31 cellular contexts compared by ENCODE assay signal in the genomic region with DNA sequence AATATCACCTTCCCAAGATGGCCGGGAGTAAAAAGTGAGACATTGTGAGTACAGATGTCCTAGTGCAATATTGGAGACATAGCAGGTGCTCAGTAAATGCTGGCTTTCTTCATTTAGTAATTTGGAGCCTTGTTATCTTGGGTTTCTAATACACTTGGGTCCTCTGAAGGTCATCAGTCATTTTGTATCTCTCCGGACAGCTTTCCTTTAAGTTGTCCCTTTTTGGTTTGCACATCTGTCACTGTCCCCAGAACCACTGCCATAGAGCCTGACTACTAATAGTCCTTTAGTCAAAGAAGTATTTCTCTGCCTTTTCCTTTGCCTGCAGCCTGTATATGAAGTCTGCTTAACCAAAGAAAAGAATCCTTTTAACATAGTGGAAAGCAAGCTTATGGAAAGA. TPM values are rescaled to one million over a fixed set of nuclear protein-coding genes. Genes with fewer than 3 reads are reported as not detected.
DNase-seq lines count a peak whose midpoint lies in the region; ATAC-seq and TF ChIP-seq lines count a peak whose summit lies in the region.
"Had no signal": no experiment of that assay in that cellular context is flagged by ENCODE, and none has a peak within 500 bp of the region (broad histone marks: within the 10 kb centered on the region; RNA-seq: fewer than 3 reads in every experiment).

No MANE protein-coding gene starts in this region.

- H4K20me1 ChIP-seq in fibroblast of lung (ENCODE audit: control insufficient read depth, extremely low read depth, insufficient read depth, low read length) = no peaks in the 10 kb centered on the region

- no peaks in the 10 kb centered on the region for H3K79me2 ChIP-seq in fibroblast of lung (ENCODE audit: control insufficient read depth, insufficient read depth, low read length)

- POLR2A ChIA-PET in naive thymus-derived CD8-positive, alpha-beta T cell (lab: Charles Lee) = no interaction called here

- no peak overlapping the region for H2AFZ ChIP-seq in fibroblast of lung (ENCODE audit: low read length)

- H3K4me1 ChIP-seq in heart left ventricle (peaks cover 0 to 68% (median 57%) of the 10 kb centered on the region in 12 donors), fibroblast of lung (ENCODE audit: control insufficient read depth, extremely low read depth, insufficient read depth, low read length) (peaks cover 59% of the 10 kb centered on the region), skeletal muscle tissue (ENCODE audit: control insufficient read depth in 3 of 3, insufficient read depth in 3 of 3, low read length in 3 of 3) (peaks cover 63 to 71% (median 70%) of the 10 kb centered on the region in 3 donors), vagina (peaks cover 81% of the 10 kb centered on the region), BE2C (peaks cover 15% of the 10 kb centered on the region)

- H3K27ac ChIP-seq in heart left ventricle (peak overlapping the region in 8 of 12 donors; percentile 51 to 96 (median 84)), fibroblast of lung (ENCODE audit: insufficient read depth, low read length) (peak overlapping the region; percentile 96), skeletal muscle tissue (ENCODE audit: low read depth, low read length) (peak overlapping the region; percentile 98), vagina (peak overlapping the region; percentile 92)
- H3K27ac ChIP-seq: KMS-11, ovary had no signal

- TF ChIP-seq POLR2A in heart left ventricle (IDR thresholded peaks at IDR 0.05) = no peak
- TF ChIP-seq POLR2A in vagina (IDR thresholded peaks at IDR 0.05) = no peak

- H3K9ac ChIP-seq in fibroblast of lung (ENCODE audit: insufficient read depth, low read length) (no peak overlapping the region), skeletal muscle tissue (ENCODE audit: low read depth in 1 of 3, low read length in 3 of 3) (no peak overlapping the region)
- H3K9ac ChIP-seq: KMS-11 had no signal

- no peaks in the 10 kb centered on the region for H3K36me3 ChIP-seq in heart left ventricle
- no peaks in the 10 kb centered on the region for H3K36me3 ChIP-seq in fibroblast of lung (ENCODE audit: control insufficient read depth, insufficient read depth, low read length)
- H3K36me3 ChIP-seq in skeletal muscle tissue (ENCODE audit: control insufficient read depth in 3 of 3, insufficient read depth in 3 of 3, low read length in 3 of 3) = no peaks in the 10 kb centered on the region
- H3K36me3 ChIP-seq in vagina = no peaks in the 10 kb centered on the region
- no peaks in the 10 kb centered on the region for H3K36me3 ChIP-seq in H7 (replicated peaks; ENCODE audit: control insufficient read depth, insufficient read depth, low read length)
- no peaks in the 10 kb centered on the region for H3K36me3 ChIP-seq in BE2C
- H3K36me3 ChIP-seq: ascending aorta, heart right ventricle, lower lobe of right lung, MG63, ovary, Peyer's patch, upper lobe of left lung had no signal

- DNase-seq in heart left ventricle (no peak), left cardiac atrium (no peak), fibroblast of lung (ENCODE audit: low read depth in 2 of 2) (no peak), vagina (ENCODE audit: extremely low spot score in 2 of 2) (no peak), H7 (no peak), BE2C (no peak)
- no peak for DNase-seq in naive thymus-derived CD8-positive, alpha-beta T cell
- DNase-seq: activated CD4-positive, alpha-beta T cell treated with anti-CD3 and anti-CD28 coated beads, Interleukin-2, amount 50 U/mL, for 48 hours; activated CD4-positive, CD25-positive, alpha-beta regulatory T cell treated with anti-CD3 and anti-CD28 coated beads, Interleukin-2, amount 50 U/mL, for 72 hours; activated gamma-delta T cell treated with Interleukin-2 at 50 U/mL for 16 hours; activated T-cell treated with anti-CD3 and anti-CD28 coated beads, Interleukin-2, amount 50 U/mL, for 48 hours; cortex of kidney; effector memory CD8-positive, alpha-beta T cell; heart right ventricle; kidney; lower lobe of right lung; NCI-H2029; NCI-H345; NCI-H748 treated with DMSO at 0.1 percent for 48 hours; Peyer's patch; SHP77 treated with DMSO at 0.1 percent for 48 hours; stimulated activated CD4-positive, alpha-beta T cell treated with anti-CD3 and anti-CD28 coated beads, Interleukin-2, amount 100 ng/mL, for 48 hours; stimulated activated naive CD8-positive, alpha-beta T cell treated with anti-CD3 and anti-CD28 coated beads, Interleukin-15, amount 100 ng/mL, for 72 hours; upper lobe of left lung had no signal

- no peaks in the 10 kb centered on the region for H3K4me1 Mint-ChIP-seq in naive thymus-derived CD8-positive, alpha-beta T cell
- H3K4me1 Mint-ChIP-seq: stimulated activated naive CD8-positive, alpha-beta T cell treated with anti-CD3 and anti-CD28 coated beads, Interleukin-15, amount 100 ng/mL, for 72 hours had no signal

- peaks cover 0 to 3% (median 0%) of the 10 kb centered on the region in 3 donors for H3K36me3 Mint-ChIP-seq in naive thymus-derived CD8-positive, alpha-beta T cell

- 70 to 83% (median 79%) methylated on average over 2 of the region's 2 CpGs for WGBS in heart left ventricle, 4 donors

- H3K9me3 ChIP-seq in heart left ventricle (no peaks in the 10 kb centered on the region), fibroblast of lung (ENCODE audit: control insufficient read depth, insufficient read depth, low read depth, low read length) (no peaks in the 10 kb centered on the region), skeletal muscle tissue (ENCODE audit: control insufficient read depth in 3 of 3, low read length in 3 of 3) (no peaks in the 10 kb centered on the region), vagina (no peaks in the 10 kb centered on the region), BE2C (no peaks in the 10 kb centered on the region)
- H3K9me3 ChIP-seq: ascending aorta, heart right ventricle, lower lobe of right lung, ovary, Peyer's patch, upper lobe of left lung had no signal

- H3K27ac Mint-ChIP-seq in naive thymus-derived CD8-positive, alpha-beta T cell = no peak overlapping the region
- H3K27ac Mint-ChIP-seq: effector memory CD8-positive, alpha-beta T cell had no signal

- TF ChIP-seq CTCF in heart left ventricle (IDR thresholded peaks at IDR 0.05) = no peak
- TF ChIP-seq CTCF in fibroblast of lung (conservative IDR thresholded peaks at IDR 0.05 in 1 of 2, IDR thresholded peaks at IDR 0.05 in 1 of 2; ENCODE audit: low read depth in 1 of 2, low read length in 2 of 2) = no peak
- TF ChIP-seq CTCF in vagina (IDR thresholded peaks at IDR 0.05) = no peak
- no peak for TF ChIP-seq CTCF in BE2C (IDR thresholded peaks at IDR 0.05; ENCODE audit: low read depth, low read length)

- no peak for ATAC-seq in heart left ventricle
- ATAC-seq in left cardiac atrium = no peak
- ATAC-seq in naive thymus-derived CD8-positive, alpha-beta T cell = no peak
- ATAC-seq: effector memory CD8-positive, alpha-beta T cell; stimulated activated naive CD8-positive, alpha-beta T cell treated with anti-CD3 and anti-CD28 coated beads, Interleukin-15, amount 100 ng/mL, for 72 hours had no signal

- H3K27me3 ChIP-seq in heart left ventricle (no peaks in the 10 kb centered on the region), fibroblast of lung (ENCODE audit: control insufficient read depth, insufficient read depth, low read length) (no peaks in the 10 kb centered on the region), skeletal muscle tissue (ENCODE audit: control insufficient read depth in 3 of 3, insufficient read depth in 3 of 3, low read length in 3 of 3) (no peaks in the 10 kb centered on the region), vagina (no peaks in the 10 kb centered on the region), H7 (ENCODE audit: control insufficient read depth, insufficient read depth, low read length) (no peaks in the 10 kb centered on the region), BE2C (no peaks in the 10 kb centered on the region)
- H3K27me3 ChIP-seq: ascending aorta, heart right ventricle, MG63, ovary, Peyer's patch, upper lobe of left lung had no signal

- H3K27me3 Mint-ChIP-seq in naive thymus-derived CD8-positive, alpha-beta T cell = peaks cover 2 to 21% (median 8%) of the 10 kb centered on the region in 5 donors
- H3K27me3 Mint-ChIP-seq: effector memory CD8-positive, alpha-beta T cell had no signal

- no peaks in the 10 kb centered on the region for H3K9me3 Mint-ChIP-seq in naive thymus-derived CD8-positive, alpha-beta T cell
- H3K9me3 Mint-ChIP-seq: effector memory CD8-positive, alpha-beta T cell; nephron; stimulated activated naive CD8-positive, alpha-beta T cell treated with anti-CD3 and anti-CD28 coated beads, Interleukin-15, amount 100 ng/mL, for 72 hours had no signal

- no peak overlapping the region for H3K4me3 Mint-ChIP-seq in naive thymus-derived CD8-positive, alpha-beta T cell
- H3K4me3 Mint-ChIP-seq: effector memory CD8-positive, alpha-beta T cell; nephron; stimulated activated naive CD8-positive, alpha-beta T cell treated with anti-CD3 and anti-CD28 coated beads, Interleukin-15, amount 100 ng/mL, for 72 hours had no signal

- intact Hi-C loops in heart left ventricle (cut with DNase I) = loop anchor here in 1 of 10 donors (5.0 kb wide), 1 partner anchor 52 kb away; no protein-coding TSS in a partner anchor
- intact Hi-C loops in left cardiac atrium (cut with DNase I) = no loop called here
- intact Hi-C loops in vagina (cut with DNase I) = no loop called here

- no peak overlapping the region for H3K4me2 ChIP-seq in fibroblast of lung (ENCODE audit: extremely low read depth, insufficient read depth, low read length)
- H3K4me2 ChIP-seq: KMS-11 had no signal

- H3K4me3 ChIP-seq in heart left ventricle (no peak overlapping the region), fibroblast of lung (replicated peaks in 1 of 4; ENCODE audit: control extremely low read depth in 1 of 4, insufficient read depth in 1 of 4, low read depth in 3 of 4, low read length in 4 of 4) (no peak overlapping the region), skeletal muscle tissue (ENCODE audit: low read length in 3 of 3) (no peak overlapping the region), vagina (no peak overlapping the region), H7 (ENCODE audit: insufficient read depth, low read depth, low read length) (no peak overlapping the region), BE2C (ENCODE audit: low read depth, low read length) (no peak overlapping the region)
- H3K4me3 ChIP-seq: ascending aorta, heart right ventricle, lower lobe of right lung, MG63, ovary, Peyer's patch, upper lobe of left lung had no signal

RNA-seq across cellular contexts. Expression of a gene that starts 7.8 kb away (rescaled TPM):
- total RNA-seq in heart left ventricle = 10 to 100 TPM; 25.6 to 92.5 (median 47.4) TPM
- polyA plus RNA-seq in heart left ventricle = 10 to 100 TPM; 17.0 to 19.4 TPM
- 10 to 100 TPM; 51.8 to 63.1 TPM for total RNA-seq in left cardiac atrium
- total RNA-seq in fibroblast of lung = 108 and 163 TPM in 2 replicates
- polyA plus RNA-seq in fibroblast of lung = 56.9 and 128 TPM in 2 replicates
- 57.6 and 130 TPM in 2 replicates for polyA plus RNA-seq in fibroblast of lung (2012)
- 60.0 and 118 TPM in 2 replicates for polyA minus RNA-seq in fibroblast of lung (ENCODE audit: low replicate concordance)
- 37.6 TPM for total RNA-seq in skeletal muscle tissue
- total RNA-seq in vagina = 65.8 TPM
- 4.7 and 8.3 TPM in 2 replicates for total RNA-seq in H7 (2014; rRNA removed; shearing (Covaris generic))
- total RNA-seq in naive thymus-derived CD8-positive, alpha-beta T cell = not detected
- polyA plus RNA-seq in naive thymus-derived CD8-positive, alpha-beta T cell = not detected
- polyA plus RNA-seq in BE2C (2012; ENCODE audit: insufficient read depth, insufficient read length, low read depth) = 6.8 TPM
- total RNA-seq: T-helper 2 cell treated with Interferon-gamma antibody and Interleukin-4, amounts not matched to agents 100 ng/mL and 5 ng/mL, for 36 hours had no signal
